In genomic region chr16:87490091-87490798, GRCh38 we compare ENCODE assay signal across 8 cellular contexts. TPM values are rescaled to one million over a fixed set of nuclear protein-coding genes. Genes with fewer than 3 reads are reported as not detected.
DNase-seq lines count a peak whose midpoint lies in the region; ATAC-seq lines count a peak whose summit lies in the region.

No MANE protein-coding gene starts in this region.

- H3K36me3 ChIP-seq in HUES6 (ENCODE audit: control insufficient read depth, insufficient read depth, low read length): no peaks in the 10 kb centered on the region

- no peak overlapping the region for H3K27ac ChIP-seq in HUES6 (ENCODE audit: low read depth, low read length)

- peak overlapping the region; percentile 61 for H3K4me3 ChIP-seq in HUES6 (ENCODE audit: low read depth, low read length)

- H3K27me3 Mint-ChIP-seq in central memory CD8-positive, alpha-beta T cell: no peaks in the 10 kb centered on the region
- H3K27me3 Mint-ChIP-seq in naive B cell: peaks cover 26 to 50% (median 42%) of the 10 kb centered on the region in 3 donors

- H3K9ac ChIP-seq in HUES6 (ENCODE audit: low read length): peak overlapping the region; percentile 17

- H3K9me3 ChIP-seq in HUES6 (ENCODE audit: control insufficient read depth, insufficient read depth, low read depth, low read length): no peaks in the 10 kb centered on the region

- no peak for ATAC-seq in central memory CD8-positive, alpha-beta T cell (replicated peaks; ENCODE audit: extremely low read depth, poor library complexity, severe bottlenecking)
- ATAC-seq in naive B cell (ENCODE audit: low read depth in 2 of 2): no peak

- peaks cover 34% of the 10 kb centered on the region for H3K4me1 ChIP-seq in HUES6 (ENCODE audit: control insufficient read depth, insufficient read depth, low read length)

- H3K27me3 ChIP-seq in HUES6 (ENCODE audit: control insufficient read depth, insufficient read depth, low read length): peaks cover 16% of the 10 kb centered on the region; the same call in 1 of the 2 replicates

- DNase-seq in 8988T (peak; percentile 49), naive B cell (no peak), AG08396 (ENCODE audit: low spot score) (no peak), globus pallidus (ENCODE audit: low spot score) (no peak), putamen (ENCODE audit: low spot score) (no peak), SIG-M5 (lab: John Stamatoyannopoulos, UW) (no peak)
- DNase-seq in central memory CD8-positive, alpha-beta T cell (ENCODE audit: low spot score in 2 of 2): no peak

- no peaks in the 10 kb centered on the region for H3K9me3 Mint-ChIP-seq in central memory CD8-positive, alpha-beta T cell
- peaks cover 0 to 2% (median 0%) of the 10 kb centered on the region in 7 donors for H3K9me3 Mint-ChIP-seq in naive B cell

- H3K27ac Mint-ChIP-seq in central memory CD8-positive, alpha-beta T cell (ENCODE audit: low read depth): peak overlapping the region; percentile 60
- peak overlapping the region in 2 of 6 donors; percentile 43 to 71 for H3K27ac Mint-ChIP-seq in naive B cell

- H3K36me3 Mint-ChIP-seq in central memory CD8-positive, alpha-beta T cell (ENCODE audit: insufficient read depth): peaks cover 22% of the 10 kb centered on the region
- H3K36me3 Mint-ChIP-seq in naive B cell: no peaks in the 10 kb centered on the region

- peak overlapping the region; percentile 75 for H3K4me3 Mint-ChIP-seq in central memory CD8-positive, alpha-beta T cell
- peak overlapping the region in 5 of 8 donors; percentile 17 to 81 (median 53) for H3K4me3 Mint-ChIP-seq in naive B cell

- peaks cover 58% of the 10 kb centered on the region for H3K4me1 Mint-ChIP-seq in central memory CD8-positive, alpha-beta T cell
- peaks cover 9 to 26% (median 14%) of the 10 kb centered on the region in 3 donors for H3K4me1 Mint-ChIP-seq in naive B cell

RNA-seq across cellular contexts. Expression of gene ZCCHC14, which starts 2.6 kb away (rescaled TPM):
- polyA plus RNA-seq in naive B cell (ENCODE audit: low read depth in 6 of 6): under 1 TPM in 5 of 6 donors, not detected in 1; 0.03 to 0.31 (median 0.20) TPM
